ENCODE assay signal across 8 cellular contexts in genomic region chr19:40090256-40091204, GRCh38. TPM values are rescaled to one million over a fixed set of nuclear protein-coding genes. Genes with fewer than 3 reads are reported as not detected.
DNase-seq lines count a peak whose midpoint lies in the region; ATAC-seq and TF ChIP-seq lines count a peak whose summit lies in the region.

ZNF780A (minus strand) TSS chr19:40090943; CDS start chr19:40084753, 6,190 bp downstream.

- H3K4me3 ChIP-seq in DND-41 (ENCODE audit: low read depth in 1 of 2, low read length in 2 of 2), result peak within 1 kb of the TSS; percentile 57 to 72
- H3K4me3 ChIP-seq in H7 (ENCODE audit: insufficient read depth, low read depth, low read length), result peak within 1 kb of the TSS; percentile 85

- H3K27ac Mint-ChIP-seq in activated naive CD4-positive, alpha-beta T cell treated with anti-CD3 and anti-CD28 coated beads, Interleukin-2, amount 50 U/mL, for 72 hours, result peak within 1 kb of the TSS; percentile 95 to 99

- H2AFZ ChIP-seq in DND-41 (ENCODE audit: low read depth, low read length), result peak within 1 kb of the TSS; percentile 82

- peaks cover 50% of the 10 kb centered on the region for H3K79me2 ChIP-seq in DND-41 (ENCODE audit: insufficient read depth, low read length)

- peak within 1 kb of the TSS; percentile 72 for H3K9ac ChIP-seq in DND-41 (ENCODE audit: low read depth, low read length)

- H3K36me3 Mint-ChIP-seq in activated naive CD4-positive, alpha-beta T cell treated with anti-CD3 and anti-CD28 coated beads, Interleukin-2, amount 50 U/mL, for 72 hours, result peaks cover 19 to 27% of the 10 kb centered on the region in 2 donors

- DNase-seq in DND-41 (peak; percentile 85), H7 (peak; percentile 77), NAMALWA (ENCODE audit: low spot score) (peak; percentile 81), SKM-1 treated with dmso at 0.1 percent for 144 hours (lab: John Stamatoyannopoulos, UW; ENCODE audit: unreplicated experiment) (peak; percentile 64), glomerular endothelial cell (ENCODE audit: extremely low read depth, low read depth, low spot score) (no peak), nucleus accumbens (lab: John Stamatoyannopoulos, UW) (peak in 55 of 56 donors; percentile 8 to 90 (median 74)), substantia nigra (lab: John Stamatoyannopoulos, UW) (peak in 48 of 49 donors; percentile 30 to 87 (median 72))
- DNase-seq in activated naive CD4-positive, alpha-beta T cell treated with anti-CD3 and anti-CD28 coated beads, Interleukin-2, amount 50 U/mL, for 72 hours (ENCODE audit: low spot score in 2 of 2), result peak; percentile 73 to 83

- TF ChIP-seq CTCF in DND-41 (IDR thresholded peaks at IDR 0.05; ENCODE audit: borderline replicate concordance, extremely low read depth, low read length, poor library complexity, severe bottlenecking), result no peak

- H3K27me3 ChIP-seq in DND-41 (ENCODE audit: insufficient read depth, low read length, poor library complexity), result no peaks in the 10 kb centered on the region
- no peaks in the 10 kb centered on the region; the same call in 1 of the 2 replicates for H3K27me3 ChIP-seq in H7 (ENCODE audit: control insufficient read depth, insufficient read depth, low read length)

- H3K36me3 ChIP-seq in DND-41 (ENCODE audit: insufficient read depth, low read length) (no peaks in the 10 kb centered on the region), H7 (replicated peaks; ENCODE audit: control insufficient read depth, insufficient read depth, low read length) (no peaks in the 10 kb centered on the region)

- no peaks in the 10 kb centered on the region for H4K20me1 ChIP-seq in DND-41 (ENCODE audit: insufficient read depth, low read length)

- H3K9me3 ChIP-seq in DND-41 (ENCODE audit: insufficient read depth, low read length, severe bottlenecking), result peaks cover 3% of the 10 kb centered on the region

- H3K27ac ChIP-seq in DND-41 (ENCODE audit: low read length) (peak within 1 kb of the TSS; percentile 84), substantia nigra (ENCODE audit: low read depth, low read length, poor library complexity, severe bottlenecking) (peak within 1 kb of the TSS; percentile 85)

- peak; percentile 94 for ATAC-seq in DND-41 (ENCODE audit: insufficient read depth, low read depth)
- ATAC-seq in activated naive CD4-positive, alpha-beta T cell treated with anti-CD3 and anti-CD28 coated beads, Interleukin-2, amount 50 U/mL, for 72 hours, result peak; percentile 92 to 97

- peaks cover 0 to 4% of the 10 kb centered on the region in 2 donors for H3K9me3 Mint-ChIP-seq in activated naive CD4-positive, alpha-beta T cell treated with anti-CD3 and anti-CD28 coated beads, Interleukin-2, amount 50 U/mL, for 72 hours

- H3K4me2 ChIP-seq in DND-41 (ENCODE audit: insufficient read depth, low read length), result peak within 1 kb of the TSS; percentile 76

- peaks cover 31% of the 10 kb centered on the region for H3K4me1 ChIP-seq in DND-41 (ENCODE audit: insufficient read depth, low read length)

RNA-seq across cellular contexts. Expression of gene ZNF780A, which starts in this region (rescaled TPM):
- 7.0 and 9.9 TPM in 2 replicates for total RNA-seq in H7 (2014; rRNA removed; shearing (Covaris generic))
- total RNA-seq in activated naive CD4-positive, alpha-beta T cell treated with anti-CD3 and anti-CD28 coated beads, Interleukin-2, amount 50 U/mL, for 72 hours, result 10 to 100 TPM; 12.7 to 17.8 TPM
- 10.5 and 11.8 TPM in 2 replicates for total RNA-seq in glomerular endothelial cell
